ENCODE assay signal across 24 cellular contexts in genomic region chr15:99406716-99407487, GRCh38.
"Had no signal": no experiment of that assay in that cellular context is flagged by ENCODE, and none has a peak within 500 bp of the region (broad histone marks: within the 10 kb centered on the region; RNA-seq: fewer than 3 reads in every experiment).

No MANE protein-coding gene starts in this region.

- H3K4me3 ChIP-seq: coronary artery, gastroesophageal sphincter, heart left ventricle, mucosa of descending colon, sigmoid colon, smooth muscle cell, transverse colon had no signal

- H3K36me3 ChIP-seq: gastroesophageal sphincter, heart left ventricle, sigmoid colon, transverse colon had no signal

- H3K4me2 ChIP-seq: smooth muscle cell had no signal

- DNase-seq: activated CD4-positive, alpha-beta memory T cell treated with anti-CD3 and anti-CD28 coated beads for 36 hours; activated CD4-positive, alpha-beta T cell treated with anti-CD3 and anti-CD28 coated beads for 48 hours; activated CD4-positive, CD25-positive, alpha-beta regulatory T cell; activated effector memory CD4-positive, alpha-beta T cell treated with anti-CD3 and anti-CD28 coated beads, Interleukin-2, amount 50 U/mL, for 16 hours; activated naive CD4-positive, alpha-beta T cell treated with anti-CD3 and anti-CD28 coated beads, Interleukin-2, amount 50 U/mL, for 16 hours; activated T-cell treated with anti-CD3 and anti-CD28 coated beads for 4 hours; heart left ventricle; islet precursor cell; left cardiac atrium; mucosa of descending colon; nephron progenitor cell; occipital lobe; sigmoid colon; stimulated activated CD4-positive, alpha-beta T cell treated with anti-CD3 and anti-CD28 coated beads, Interleukin-15, amount 100 ng/mL, for 24 hours; stimulated activated naive CD4-positive, alpha-beta T cell; SW 1271; T-helper 17 cell; transverse colon had no signal

- H3K27me3 ChIP-seq: gastroesophageal sphincter, heart left ventricle, sigmoid colon, transverse colon had no signal

- FAIRE-seq: astrocyte, urothelium cell line had no signal

- H3K9me3 ChIP-seq: gastroesophageal sphincter, heart left ventricle, mucosa of descending colon, sigmoid colon, transverse colon had no signal

- H3K27ac ChIP-seq: epithelial cell of prostate had no signal

- ATAC-seq: gastroesophageal sphincter, mucosa of descending colon, T-helper 17 cell had no signal
